ENCODE assay signal across 1 cellular context in the genomic region with DNA sequence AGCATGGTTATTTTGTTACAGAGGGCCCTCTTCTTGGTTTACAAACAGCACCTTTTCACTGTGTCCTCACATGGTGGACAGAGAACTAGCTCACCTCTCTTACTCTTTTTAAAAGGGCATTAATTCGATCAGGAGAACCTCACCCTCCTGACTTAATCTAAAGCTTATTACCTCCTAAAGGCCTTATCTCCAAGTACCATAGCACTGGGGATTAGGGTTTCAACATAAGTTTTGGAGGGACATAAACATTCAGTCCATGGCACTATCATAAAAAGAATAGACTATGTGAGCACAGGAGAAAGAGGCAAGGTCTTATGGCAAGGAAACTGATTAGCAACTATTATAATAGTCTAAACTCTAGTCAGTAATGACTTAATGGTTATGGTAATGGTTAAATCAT.
TF ChIP-seq lines count a peak whose summit lies in the region.

No MANE protein-coding gene starts in this region.

TF ChIP-seq in K562, 482 proteins besides CTCF, POLR2A, EP300 and RAD21 (continued from another document and continues in another):
- TF ChIP-seq, protein P1, sequence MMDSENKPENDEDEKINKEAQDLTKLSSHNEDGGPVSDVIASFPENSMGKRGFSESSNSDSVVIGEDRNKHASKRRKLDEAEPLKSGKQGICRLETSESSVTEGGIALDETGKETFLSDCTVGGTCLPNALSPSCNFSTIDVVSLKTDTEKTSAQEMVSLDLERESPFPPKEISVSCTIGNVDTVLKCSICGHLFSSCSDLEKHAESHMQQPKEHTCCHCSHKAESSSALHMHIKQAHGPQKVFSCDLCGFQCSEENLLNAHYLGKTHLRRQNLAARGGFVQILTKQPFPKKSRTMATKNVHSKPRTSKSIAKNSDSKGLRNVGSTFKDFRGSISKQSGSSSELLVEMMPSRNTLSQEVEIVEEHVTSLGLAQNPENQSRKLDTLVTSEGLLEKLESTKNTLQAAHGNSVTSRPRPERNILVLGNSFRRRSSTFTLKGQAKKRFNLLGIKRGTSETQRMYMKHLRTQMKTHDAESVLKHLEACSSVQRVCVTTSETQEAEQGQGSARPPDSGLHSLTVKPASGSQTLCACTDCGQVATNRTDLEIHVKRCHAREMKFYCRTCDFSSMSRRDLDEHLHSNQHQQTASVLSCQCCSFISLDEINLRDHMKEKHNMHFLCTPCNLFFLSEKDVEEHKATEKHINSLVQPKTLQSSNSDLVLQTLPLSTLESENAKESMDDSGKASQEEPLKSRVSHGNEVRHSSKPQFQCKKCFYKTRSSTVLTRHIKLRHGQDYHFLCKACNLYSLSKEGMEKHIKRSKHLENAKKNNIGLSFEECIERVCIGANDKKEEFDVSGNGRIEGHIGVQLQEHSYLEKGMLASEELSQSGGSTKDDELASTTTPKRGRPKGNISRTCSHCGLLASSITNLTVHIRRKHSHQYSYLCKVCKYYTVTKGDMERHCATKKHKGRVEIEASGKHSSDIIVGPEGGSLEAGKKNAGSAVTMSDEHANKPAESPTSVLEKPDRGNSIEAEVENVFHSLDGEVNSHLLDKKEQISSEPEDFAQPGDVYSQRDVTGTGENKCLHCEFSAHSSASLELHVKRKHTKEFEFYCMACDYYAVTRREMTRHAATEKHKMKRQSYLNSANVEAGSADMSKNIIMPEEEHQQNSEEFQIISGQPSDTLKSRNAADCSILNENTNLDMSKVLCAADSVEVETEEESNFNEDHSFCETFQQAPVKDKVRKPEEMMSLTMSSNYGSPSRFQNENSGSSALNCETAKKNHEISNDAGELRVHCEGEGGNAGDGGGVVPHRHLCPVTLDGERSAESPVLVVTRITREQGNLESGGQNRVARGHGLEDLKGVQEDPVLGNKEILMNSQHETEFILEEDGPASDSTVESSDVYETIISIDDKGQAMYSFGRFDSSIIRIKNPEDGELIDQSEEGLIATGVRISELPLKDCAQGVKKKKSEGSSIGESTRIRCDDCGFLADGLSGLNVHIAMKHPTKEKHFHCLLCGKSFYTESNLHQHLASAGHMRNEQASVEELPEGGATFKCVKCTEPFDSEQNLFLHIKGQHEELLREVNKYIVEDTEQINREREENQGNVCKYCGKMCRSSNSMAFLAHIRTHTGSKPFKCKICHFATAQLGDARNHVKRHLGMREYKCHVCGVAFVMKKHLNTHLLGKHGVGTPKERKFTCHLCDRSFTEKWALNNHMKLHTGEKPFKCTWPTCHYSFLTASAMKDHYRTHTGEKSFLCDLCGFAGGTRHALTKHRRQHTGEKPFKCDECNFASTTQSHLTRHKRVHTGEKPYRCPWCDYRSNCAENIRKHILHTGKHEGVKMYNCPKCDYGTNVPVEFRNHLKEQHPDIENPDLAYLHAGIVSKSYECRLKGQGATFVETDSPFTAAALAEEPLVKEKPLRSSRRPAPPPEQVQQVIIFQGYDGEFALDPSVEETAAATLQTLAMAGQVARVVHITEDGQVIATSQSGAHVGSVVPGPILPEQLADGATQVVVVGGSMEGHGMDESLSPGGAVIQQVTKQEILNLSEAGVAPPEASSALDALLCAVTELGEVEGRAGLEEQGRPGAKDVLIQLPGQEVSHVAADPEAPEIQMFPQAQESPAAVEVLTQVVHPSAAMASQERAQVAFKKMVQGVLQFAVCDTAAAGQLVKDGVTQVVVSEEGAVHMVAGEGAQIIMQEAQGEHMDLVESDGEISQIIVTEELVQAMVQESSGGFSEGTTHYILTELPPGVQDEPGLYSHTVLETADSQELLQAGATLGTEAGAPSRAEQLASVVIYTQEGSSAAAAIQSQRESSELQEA (IDR thresholded peaks at IDR 0.05; ENCODE audit: low read depth): no peak
- TF ChIP-seq ZC3H8 (IDR thresholded peaks at IDR 0.05) (no peak), ARID3A (IDR thresholded peaks at IDR 0.05; ENCODE audit: borderline replicate concordance, low read depth, low read length) (peak; percentile 46; the same call in 1 of the 2 replicates), ZNF699 (CRISPR knock-in tag; IDR thresholded peaks at IDR 0.05; ENCODE audit: insufficient replicate concordance) (no peak), ZBTB34 (CRISPR knock-in tag; IDR thresholded peaks at IDR 0.05) (no peak), MTA2 (IDR thresholded peaks at IDR 0.05; ENCODE audit: low read depth) (peak; percentile 64), CREM (IDR thresholded peaks at IDR 0.05; ENCODE audit: low read depth) (no peak), FOSL1 (tag; conservative IDR thresholded peaks at IDR 0.05) (no peak), TCF7L2 (IDR thresholded peaks at IDR 0.05; ENCODE audit: low read depth, low read length) (no peak), ARID1B (IDR thresholded peaks at IDR 0.05) (peak; percentile 85), ATF7 (IDR thresholded peaks at IDR 0.05) (no peak), GATAD2B (IDR thresholded peaks at IDR 0.05; ENCODE audit: borderline replicate concordance) (peak; percentile 34; the same call in 1 of the 2 replicates), TEAD1 (CRISPR knock-in tag; IDR thresholded peaks at IDR 0.05) (no peak), ZNF830 (CRISPR knock-in tag; IDR thresholded peaks at IDR 0.05) (no peak), SMARCA4 (IDR thresholded peaks at IDR 0.05) (peak; percentile 67), CREB3 (tag; conservative IDR thresholded peaks at IDR 0.05; ENCODE audit: low read depth) (no peak), HNRNPLL (IDR thresholded peaks at IDR 0.05; ENCODE audit: low read depth, low read length, poor library complexity, severe bottlenecking) (no peak), CHD4 (IDR thresholded peaks at IDR 0.05; ENCODE audit: insufficient read depth, insufficient replicate concordance, low read depth, low read length, poor library complexity, severe bottlenecking) (no peak), GABPB2 (CRISPR knock-in tag; conservative IDR thresholded peaks at IDR 0.05) (no peak), PHB2 (IDR thresholded peaks at IDR 0.05; ENCODE audit: low read depth) (no peak), SMAD2 (IDR thresholded peaks at IDR 0.05; ENCODE audit: low read depth, low read length) (no peak), ZNF274 (IDR thresholded peaks at IDR 0.05; ENCODE audit: borderline replicate concordance, low read depth, low read length) (no peak), NFYB (IDR thresholded peaks at IDR 0.05; ENCODE audit: extremely low read depth, insufficient read length) (no peak), BCLAF1 (IDR thresholded peaks at IDR 0.05; ENCODE audit: borderline replicate concordance in 1 of 2, control insufficient read depth in 1 of 2, low read depth in 2 of 2, low read length in 1 of 2) (no peak), RBM17 (IDR thresholded peaks at IDR 0.05; ENCODE audit: borderline replicate concordance, low read depth, low read length) (no peak), ZBTB26 (CRISPR knock-in tag; IDR thresholded peaks at IDR 0.05) (no peak), MYBL2 (IDR thresholded peaks at IDR 0.05; ENCODE audit: low read depth) (no peak), MYBL2 (CRISPR knock-in tag; IDR thresholded peaks at IDR 0.05; ENCODE audit: borderline replicate concordance) (no peak), PML (IDR thresholded peaks at IDR 0.05; ENCODE audit: low read length) (peak; percentile 59; the same call in 1 of the 2 replicates), MED1 (CRISPR knock-in tag; IDR thresholded peaks at IDR 0.05; ENCODE audit: borderline replicate concordance) (no peak), MEIS2 (IDR thresholded peaks at IDR 0.05; ENCODE audit: partially characterized antibody) (peak; percentile 23), PHF8 (IDR thresholded peaks at IDR 0.05; ENCODE audit: borderline replicate concordance, low read length) (no peak), ZBTB7A (IDR thresholded peaks at IDR 0.05; ENCODE audit: borderline replicate concordance, control insufficient read depth, low read depth, low read length) (no peak), TAL1 (IDR thresholded peaks at IDR 0.05) (peak; percentile 72), TBP (optimal IDR thresholded peaks at IDR 0.05; ENCODE audit: low read depth, low read length) (no peak), LEF1 (IDR thresholded peaks at IDR 0.05) (peak; percentile 55; the same call in 1 of the 2 replicates), MAFK (IDR thresholded peaks at IDR 0.05; ENCODE audit: low read length) (no peak), SAFB2 (IDR thresholded peaks at IDR 0.05; ENCODE audit: borderline replicate concordance, low read depth, low read length, severe bottlenecking) (no peak)
- TF ChIP-seq, protein P2, sequence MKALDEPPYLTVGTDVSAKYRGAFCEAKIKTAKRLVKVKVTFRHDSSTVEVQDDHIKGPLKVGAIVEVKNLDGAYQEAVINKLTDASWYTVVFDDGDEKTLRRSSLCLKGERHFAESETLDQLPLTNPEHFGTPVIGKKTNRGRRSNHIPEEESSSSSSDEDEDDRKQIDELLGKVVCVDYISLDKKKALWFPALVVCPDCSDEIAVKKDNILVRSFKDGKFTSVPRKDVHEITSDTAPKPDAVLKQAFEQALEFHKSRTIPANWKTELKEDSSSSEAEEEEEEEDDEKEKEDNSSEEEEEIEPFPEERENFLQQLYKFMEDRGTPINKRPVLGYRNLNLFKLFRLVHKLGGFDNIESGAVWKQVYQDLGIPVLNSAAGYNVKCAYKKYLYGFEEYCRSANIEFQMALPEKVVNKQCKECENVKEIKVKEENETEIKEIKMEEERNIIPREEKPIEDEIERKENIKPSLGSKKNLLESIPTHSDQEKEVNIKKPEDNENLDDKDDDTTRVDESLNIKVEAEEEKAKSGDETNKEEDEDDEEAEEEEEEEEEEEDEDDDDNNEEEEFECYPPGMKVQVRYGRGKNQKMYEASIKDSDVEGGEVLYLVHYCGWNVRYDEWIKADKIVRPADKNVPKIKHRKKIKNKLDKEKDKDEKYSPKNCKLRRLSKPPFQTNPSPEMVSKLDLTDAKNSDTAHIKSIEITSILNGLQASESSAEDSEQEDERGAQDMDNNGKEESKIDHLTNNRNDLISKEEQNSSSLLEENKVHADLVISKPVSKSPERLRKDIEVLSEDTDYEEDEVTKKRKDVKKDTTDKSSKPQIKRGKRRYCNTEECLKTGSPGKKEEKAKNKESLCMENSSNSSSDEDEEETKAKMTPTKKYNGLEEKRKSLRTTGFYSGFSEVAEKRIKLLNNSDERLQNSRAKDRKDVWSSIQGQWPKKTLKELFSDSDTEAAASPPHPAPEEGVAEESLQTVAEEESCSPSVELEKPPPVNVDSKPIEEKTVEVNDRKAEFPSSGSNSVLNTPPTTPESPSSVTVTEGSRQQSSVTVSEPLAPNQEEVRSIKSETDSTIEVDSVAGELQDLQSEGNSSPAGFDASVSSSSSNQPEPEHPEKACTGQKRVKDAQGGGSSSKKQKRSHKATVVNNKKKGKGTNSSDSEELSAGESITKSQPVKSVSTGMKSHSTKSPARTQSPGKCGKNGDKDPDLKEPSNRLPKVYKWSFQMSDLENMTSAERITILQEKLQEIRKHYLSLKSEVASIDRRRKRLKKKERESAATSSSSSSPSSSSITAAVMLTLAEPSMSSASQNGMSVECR (CRISPR knock-in tag; IDR thresholded peaks at IDR 0.05): no peak
